Comparison of ENCODE assay signal across 11 cellular contexts in genomic region chr6:121434037-121434770, GRCh38. TPM values are rescaled to one million over a fixed set of nuclear protein-coding genes. Genes with fewer than 3 reads are reported as not detected.
DNase-seq lines count a peak whose midpoint lies in the region; ATAC-seq and TF ChIP-seq lines count a peak whose summit lies in the region.
"Had no signal": no experiment of that assay in that cellular context is flagged by ENCODE, and none has a peak within 500 bp of the region (broad histone marks: within the 10 kb centered on the region; RNA-seq: fewer than 3 reads in every experiment).

No MANE protein-coding gene starts in this region.

- H3K79me2 ChIP-seq in DND-41 (ENCODE audit: insufficient read depth, low read length): no peaks in the 10 kb centered on the region

- no peak for TF ChIP-seq POLR2A in heart left ventricle (IDR thresholded peaks at IDR 0.05)
- no peak for TF ChIP-seq POLR2A in adrenal gland (IDR thresholded peaks at IDR 0.05)

- ATAC-seq in DND-41 (ENCODE audit: insufficient read depth, low read depth) (no peak), heart left ventricle (peak in 3 of 4 donors; percentile 22 to 45 (median 33)), GM21723 (IDR thresholded peaks at IDR 0.05; ENCODE audit: unreplicated experiment) (no peak)

- no peaks in the 10 kb centered on the region for H3K36me3 Mint-ChIP-seq in progenitor cell of endocrine pancreas (ENCODE audit: insufficient read depth)

- H3K27ac ChIP-seq in DND-41 (ENCODE audit: low read length) (no peak overlapping the region), heart left ventricle (peak overlapping the region in 11 of 12 donors; percentile 59 to 95 (median 92)), adrenal gland (peak overlapping the region in 1 of 5 donors; percentile 40)

- intact Hi-C loops in heart left ventricle (cut with DNase I) (loop anchor here in 9 of 10 donors (2.0 to 10.0 kb wide), 8 partner anchors 151 to 961 kb away; partner anchors contain the start of gene HSF2 (in 1 of the 9)), adrenal gland (cut with DNase I) (loop anchor here (10.0 kb wide), 2 partner anchors 261 to 421 kb away; no protein-coding TSS in a partner anchor)

- no peaks in the 10 kb centered on the region for H3K27me3 ChIP-seq in DND-41 (ENCODE audit: insufficient read depth, low read length, poor library complexity)
- peaks cover 0 to 22% (median 0%) of the 10 kb centered on the region in 9 donors for H3K27me3 ChIP-seq in heart left ventricle
- H3K27me3 ChIP-seq in adrenal gland: no peaks in the 10 kb centered on the region

- WGBS in heart left ventricle, 4 donors: 86 to 89% (median 88%) methylated on average over 13 of the region's 13 CpGs
- WGBS in adrenal gland, 4 donors: 91 to 97% (median 94%) methylated on average over 13 of the region's 13 CpGs

- CTCF ChIA-PET in GM10248 (lab: Yijun Ruan, JAX): no interaction called here

- H3K9me3 ChIP-seq in DND-41 (ENCODE audit: insufficient read depth, low read length, severe bottlenecking) (no peaks in the 10 kb centered on the region), heart left ventricle (no peaks in the 10 kb centered on the region), adrenal gland (replicated peaks in 1 of 3) (no peaks in the 10 kb centered on the region)

- H3K27me3 Mint-ChIP-seq in progenitor cell of endocrine pancreas: no peaks in the 10 kb centered on the region

- H2AFZ ChIP-seq in DND-41 (ENCODE audit: low read depth, low read length): 0 out of 2 replicates have a peak overlapping the region, but pooled peaks have one; percentile 56

- H3K4me1 ChIP-seq in DND-41 (ENCODE audit: insufficient read depth, low read length) (peaks cover 14% of the 10 kb centered on the region), heart left ventricle (peaks cover 0 to 18% (median 2%) of the 10 kb centered on the region in 12 donors), adrenal gland (replicated peaks in 1 of 2) (peaks cover 5 to 6% of the 10 kb centered on the region in 2 donors)

- no peak overlapping the region for H3K9ac ChIP-seq in DND-41 (ENCODE audit: low read depth, low read length)

- no peaks in the 10 kb centered on the region for H4K20me1 ChIP-seq in DND-41 (ENCODE audit: insufficient read depth, low read length)

- peaks cover 26% of the 10 kb centered on the region for H3K4me1 Mint-ChIP-seq in progenitor cell of endocrine pancreas (ENCODE audit: low read depth)

- no peak overlapping the region for H3K4me2 ChIP-seq in DND-41 (ENCODE audit: insufficient read depth, low read length)

- H3K36me3 ChIP-seq in DND-41 (ENCODE audit: insufficient read depth, low read length): no peaks in the 10 kb centered on the region
- no peaks in the 10 kb centered on the region for H3K36me3 ChIP-seq in heart left ventricle
- no peaks in the 10 kb centered on the region for H3K36me3 ChIP-seq in adrenal gland (replicated peaks in 1 of 2)

- no peak overlapping the region for H3K27ac Mint-ChIP-seq in progenitor cell of endocrine pancreas

- peak overlapping the region; percentile 23 for H3K4me3 Mint-ChIP-seq in progenitor cell of endocrine pancreas (ENCODE audit: low read depth)

- no peak overlapping the region for H3K4me3 ChIP-seq in DND-41 (ENCODE audit: low read depth in 1 of 2, low read length in 2 of 2)
- peak overlapping the region in 1 of 12 donors; percentile 67 for H3K4me3 ChIP-seq in heart left ventricle
- no peak overlapping the region for H3K4me3 ChIP-seq in adrenal gland

- H3K9me3 Mint-ChIP-seq in progenitor cell of endocrine pancreas (ENCODE audit: low read depth): no peaks in the 10 kb centered on the region

- DNase-seq in DND-41: no peak
- no peak for DNase-seq in heart left ventricle
- DNase-seq in progenitor cell of endocrine pancreas (ENCODE audit: low spot score, unreplicated experiment): no peak
- DNase-seq in activated CD4-positive, alpha-beta T cell treated with anti-CD3 and anti-CD28 coated beads for 4 hours: no peak
- DNase-seq in GM10248 (ENCODE audit: extremely low spot score): no peak
- DNase-seq in adrenal gland: no peak
- DNase-seq: activated CD8-positive, alpha-beta memory T cell treated with anti-CD3 and anti-CD28 coated beads, Interleukin-2, amount 50 U/mL, for 48 hours; amygdala had no signal

- TF ChIP-seq CTCF in DND-41 (IDR thresholded peaks at IDR 0.05; ENCODE audit: borderline replicate concordance, extremely low read depth, low read length, poor library complexity, severe bottlenecking) (peak; percentile 15), heart left ventricle (IDR thresholded peaks at IDR 0.05) (no peak), progenitor cell of endocrine pancreas (IDR thresholded peaks at IDR 0.05; ENCODE audit: unreplicated experiment) (no peak), GM10248 (IDR thresholded peaks at IDR 0.05; ENCODE audit: control extremely low read depth, extremely low read depth, low read depth, missing control alignments) (no peak), adrenal gland (IDR thresholded peaks at IDR 0.05) (no peak)

- POLR2A ChIA-PET in GM10248 (lab: Yijun Ruan, JAX): no interaction called here

TF ChIP-seq in PFSK-1, 5 proteins besides CTCF, POLR2A, EP300 and RAD21:
- TF ChIP-seq FOXP2 (optimal IDR thresholded peaks at IDR 0.05; ENCODE audit: borderline replicate concordance, extremely low read depth, extremely low read length, insufficient read depth) (no peak), SIN3A (IDR thresholded peaks at IDR 0.05; ENCODE audit: borderline replicate concordance, insufficient read depth, low read length) (0 out of 2 replicates have a peak, but pooled peaks have one; percentile 26)

RNA-seq across cellular contexts. Expression of gene GJA1, which starts 1.2 kb away (rescaled TPM):
- 38.1 TPM for polyA plus RNA-seq in PFSK-1 (2012; ENCODE audit: insufficient read length, low read depth)
- total RNA-seq in heart left ventricle (100 to 1,000 TPM; 158 to 404 (median 233) TPM), progenitor cell of endocrine pancreas (34.1 and 43.0 TPM in 2 replicates), adrenal gland (100 to 1,000 TPM; 330 to 893 (median 615) TPM)
- polyA plus RNA-seq in heart left ventricle (100 to 1,000 TPM; 103 to 121 TPM), adrenal gland (100 to 1,000 TPM in 2 of 3 donors, 10 to 100 TPM in 1; 80.7 to 805 (median 130) TPM)
- total RNA-seq: OCI-LY7 had no signal

Comparison
In these comparisons a context has a peak if more than half of its experiments do, and no peak if none do; other contexts are left out.
1. ATAC-seq: peak in heart left ventricle (3 of 4); none in DND-41 (single experiment) and GM21723 (single experiment).